In genomic region chr5:4987431-4987830, GRCh38 we compare ENCODE assay signal across 22 cellular contexts.
DNase-seq lines count a peak whose midpoint lies in the region; FAIRE-seq and TF ChIP-seq lines count a peak whose summit lies in the region.
"Had no signal": no experiment of that assay in that cellular context is flagged by ENCODE, and none has a peak within 500 bp of the region (broad histone marks: within the 10 kb centered on the region; RNA-seq: fewer than 3 reads in every experiment).

No MANE protein-coding gene starts in this region.

- H3K27me3 ChIP-seq in astrocyte (ENCODE audit: insufficient read depth, low read length) (no peaks in the 10 kb centered on the region), Caco-2 (replicated peaks; ENCODE audit: control insufficient read depth, insufficient read depth, low read length) (no peaks in the 10 kb centered on the region), Peyer's patch (no peaks in the 10 kb centered on the region)
- H3K27me3 ChIP-seq: BLaER1 had no signal

- intact Hi-C loops in kidney (cut with DNase I) (no loop called here), Caco-2 (cut with micrococcal nuclease; ENCODE audit: unreplicated experiment) (no loop called here)

- H3K4me1 ChIP-seq in astrocyte (ENCODE audit: insufficient read depth, low read length) = no peaks in the 10 kb centered on the region
- H3K4me1 ChIP-seq in kidney (ENCODE audit: control insufficient read depth in 1 of 2, insufficient read depth in 1 of 2, low read depth in 1 of 2, low read length in 2 of 2) = peaks cover 20 to 74% of the 10 kb centered on the region in 2 donors
- H3K4me1 ChIP-seq in Caco-2 = peaks cover 17% of the 10 kb centered on the region
- no peaks in the 10 kb centered on the region for H3K4me1 ChIP-seq in Peyer's patch
- H3K4me1 ChIP-seq: BLaER1, HAP-1 had no signal

- no peaks in the 10 kb centered on the region for H3K9me3 ChIP-seq in astrocyte (ENCODE audit: insufficient read depth, low read depth, low read length)
- H3K9me3 ChIP-seq in kidney (ENCODE audit: control insufficient read depth in 1 of 2, low read length in 2 of 2) = no peaks in the 10 kb centered on the region
- no peaks in the 10 kb centered on the region; the same call in 1 of the 2 replicates for H3K9me3 ChIP-seq in Caco-2
- H3K9me3 ChIP-seq in Peyer's patch = peaks cover 0 to 4% (median 0%) of the 10 kb centered on the region in 4 donors
- H3K9me3 ChIP-seq: BLaER1, HAP-1 had no signal

- no peak for TF ChIP-seq CTCF in astrocyte (IDR thresholded peaks at IDR 0.05; ENCODE audit: insufficient read depth, low read depth, low read length)
- no peak for TF ChIP-seq CTCF in kidney (IDR thresholded peaks at IDR 0.05; ENCODE audit: borderline replicate concordance, extremely low read depth, insufficient read depth)
- no peak for TF ChIP-seq CTCF in Caco-2 (IDR thresholded peaks at IDR 0.05; ENCODE audit: insufficient read depth in 1 of 2, low read depth in 1 of 2, low read length in 1 of 2, severe bottlenecking in 1 of 2, unreplicated experiment in 1 of 2)
- TF ChIP-seq CTCF in Peyer's patch (IDR thresholded peaks at IDR 0.05) = no peak

- H3K27ac ChIP-seq in astrocyte (ENCODE audit: low read depth, low read length) (no peak overlapping the region), kidney (ENCODE audit: low read depth in 2 of 2, low read length in 2 of 2) (peak overlapping the region; percentile 43 to 53), Peyer's patch (no peak overlapping the region)
- H3K27ac ChIP-seq: BLaER1, C4-2B had no signal

- no peak overlapping the region for H3K4me3 Mint-ChIP-seq in astrocyte (ENCODE audit: unreplicated experiment)
- no peak overlapping the region for H3K4me3 Mint-ChIP-seq in Caco-2 (ENCODE audit: unreplicated experiment)
- H3K4me3 Mint-ChIP-seq: B cell; CD4-positive, CD25-positive, alpha-beta regulatory T cell; CD8-positive, alpha-beta T cell; HFFc6 had no signal

- no peaks in the 10 kb centered on the region for H3K9me3 Mint-ChIP-seq in astrocyte (ENCODE audit: unreplicated experiment)
- peaks cover 10% of the 10 kb centered on the region for H3K9me3 Mint-ChIP-seq in Caco-2 (ENCODE audit: unreplicated experiment)
- H3K9me3 Mint-ChIP-seq: CD8-positive, alpha-beta T cell had no signal

- no TSS peak for BruUV-seq in Caco-2 (replicated peaks; lab: Mats Ljungman, UMichigan)

- H3K27me3 Mint-ChIP-seq in astrocyte (ENCODE audit: low read depth, unreplicated experiment) (no peaks in the 10 kb centered on the region), Caco-2 (ENCODE audit: insufficient read depth, unreplicated experiment) (no peaks in the 10 kb centered on the region)
- H3K27me3 Mint-ChIP-seq: B cell; CD4-positive, CD25-positive, alpha-beta regulatory T cell had no signal

- POLR2A ChIA-PET in Caco-2 (lab: Charles Lee) = no interaction called here

- no peak overlapping the region for H3K4me2 ChIP-seq in astrocyte (ENCODE audit: low read length)
- H3K4me2 ChIP-seq: BLaER1 had no signal

- H3K36me3 ChIP-seq in astrocyte (ENCODE audit: insufficient read depth, low read length) = no peaks in the 10 kb centered on the region
- H3K36me3 ChIP-seq in kidney (ENCODE audit: control insufficient read depth in 1 of 2, insufficient read depth in 2 of 2, low read length in 2 of 2) = no peaks in the 10 kb centered on the region
- H3K36me3 ChIP-seq in Caco-2 (ENCODE audit: control insufficient read depth, insufficient read depth, low read length) = no peaks in the 10 kb centered on the region
- no peaks in the 10 kb centered on the region for H3K36me3 ChIP-seq in Peyer's patch
- H3K36me3 ChIP-seq: BLaER1, HAP-1 had no signal

- peaks cover 20% of the 10 kb centered on the region for H3K4me1 Mint-ChIP-seq in astrocyte (ENCODE audit: low read depth, unreplicated experiment)
- H3K4me1 Mint-ChIP-seq in Caco-2 (ENCODE audit: low read depth, unreplicated experiment) = peaks cover 7% of the 10 kb centered on the region
- H3K4me1 Mint-ChIP-seq: B cell; CD4-positive, CD25-positive, alpha-beta regulatory T cell had no signal

- H2AFZ ChIP-seq in astrocyte (ENCODE audit: low read depth, low read length) = no peak overlapping the region

- H3K27ac Mint-ChIP-seq in astrocyte (ENCODE audit: unreplicated experiment) = no peak overlapping the region
- H3K27ac Mint-ChIP-seq in Caco-2 (ENCODE audit: unreplicated experiment) = no peak overlapping the region
- H3K27ac Mint-ChIP-seq: B cell; CD4-positive, CD25-positive, alpha-beta regulatory T cell; CD8-positive, alpha-beta T cell; HFFc6 had no signal

- no peak for TF ChIP-seq POLR2A in Peyer's patch (IDR thresholded peaks at IDR 0.05)

- H3K4me3 ChIP-seq in astrocyte (ENCODE audit: insufficient read depth, low read depth, low read length) = no peak overlapping the region
- peak overlapping the region; percentile 40 to 54 for H3K4me3 ChIP-seq in kidney (ENCODE audit: low read length in 2 of 2)
- H3K4me3 ChIP-seq in Caco-2 (ENCODE audit: low read depth, low read length) = no peak overlapping the region
- H3K4me3 ChIP-seq in Peyer's patch = no peak overlapping the region
- H3K4me3 ChIP-seq: BLaER1, HAP-1 had no signal

- no peaks in the 10 kb centered on the region for H3K79me2 ChIP-seq in astrocyte (ENCODE audit: insufficient read depth, low read length)

- peak; percentile 44 for DNase-seq in astrocyte (ENCODE audit: low read depth)
- DNase-seq in kidney = no peak
- peak; percentile 64 for DNase-seq in renal cortical epithelial cell (ENCODE audit: low read depth)
- DNase-seq in Caco-2 = no peak
- DNase-seq in Peyer's patch = no peak
- DNase-seq in mesenteric fat pad (ENCODE audit: low spot score) = no peak
- DNase-seq: CD4-positive, CD25-positive, alpha-beta regulatory T cell; CD8-positive, alpha-beta T cell; DMS 273 treated with DMSO at 0.1 percent for 48 hours; DMS79; EL; GDM1; GOT3; HFFc6 had no signal

- H3K9ac ChIP-seq in astrocyte (ENCODE audit: low read length) (no peak overlapping the region), kidney (ENCODE audit: low read length in 2 of 2) (no peak overlapping the region)
- H3K9ac ChIP-seq: BLaER1 had no signal

- CTCF ChIA-PET in Caco-2 (lab: Charles Lee) = no interaction called here

- FAIRE-seq in astrocyte (lab: Jason Lieb, UNC) (no peak), kidney (lab: Jason Lieb, UNC) (no peak)
- FAIRE-seq: D721Med, GM12891, GM19239, H54 had no signal

- H4K20me1 ChIP-seq in astrocyte (ENCODE audit: insufficient read depth, low read length) = no peaks in the 10 kb centered on the region
- H4K20me1 ChIP-seq: BLaER1 had no signal

- no peaks in the 10 kb centered on the region for H3K36me3 Mint-ChIP-seq in astrocyte (ENCODE audit: low read depth, unreplicated experiment)
- no peaks in the 10 kb centered on the region for H3K36me3 Mint-ChIP-seq in Caco-2 (ENCODE audit: insufficient read depth, unreplicated experiment)
- H3K36me3 Mint-ChIP-seq: CD4-positive, CD25-positive, alpha-beta regulatory T cell; CD8-positive, alpha-beta T cell had no signal

Comparison
In these comparisons a context has a peak if more than half of its experiments do, and no peak if none do; other contexts are left out.
1. DNase-seq: peak in astrocyte (single experiment) and renal cortical epithelial cell (single experiment); none in kidney (single experiment), Caco-2 (0 of 2), Peyer's patch (0 of 3) and mesenteric fat pad (single experiment).
2. H3K27ac ChIP-seq: peak in kidney (2 of 2); none in astrocyte (single experiment) and Peyer's patch (0 of 4).
3. H3K4me3 ChIP-seq: peak in kidney (2 of 2); none in astrocyte (single experiment), Caco-2 (single experiment) and Peyer's patch (0 of 4).